In genomic region chr3:177361042-177361938, GRCh38 we compare ENCODE assay signal across 8 cellular contexts.
DNase-seq lines count a peak whose midpoint lies in the region; ATAC-seq and TF ChIP-seq lines count a peak whose summit lies in the region.

No MANE protein-coding gene starts in this region.

- 73 to 90% (median 81%) methylated on average over 8 to 13 of the region's 13 CpGs for WGBS in stomach, 5 donors

- DNase-seq in DMS 273 (lab: John Stamatoyannopoulos, UW; ENCODE audit: unreplicated experiment) (peak; percentile 52), DMS 273 treated with DMSO at 0.1 percent for 48 hours (lab: John Stamatoyannopoulos, UW) (no peak), SKM-1 treated with dmso at 0.1 percent for 144 hours (lab: John Stamatoyannopoulos, UW; ENCODE audit: unreplicated experiment) (peak; percentile 78), globus pallidus (ENCODE audit: low spot score) (peak; percentile 40), stomach (no peak), AG20443 (ENCODE audit: low spot score) (no peak), GM20000 (ENCODE audit: low spot score) (no peak)

- H3K4me1 ChIP-seq in stomach, result peaks cover 43 to 66% (median 52%) of the 10 kb centered on the region in 4 donors

- no peak for TF ChIP-seq POLR2A in stomach (IDR thresholded peaks at IDR 0.05)

- ATAC-seq in HG02610 (IDR thresholded peaks at IDR 0.05; ENCODE audit: unreplicated experiment), result no peak

- H3K27ac ChIP-seq in stomach, result peak overlapping the region in 4 of 5 donors; percentile 86 to 92 (median 90)

- H3K9me3 ChIP-seq in stomach, result no peaks in the 10 kb centered on the region

- intact Hi-C loops in stomach (cut with DNase I; ENCODE audit: low total_unique reads), result loop anchor here (10.0 kb wide), 1 partner anchor 306 kb away; no protein-coding TSS in a partner anchor

- TF ChIP-seq EP300 in stomach (IDR thresholded peaks at IDR 0.05), result no peak

- TF ChIP-seq CTCF in stomach (IDR thresholded peaks at IDR 0.05) (no peak), GM20000 (IDR thresholded peaks at IDR 0.05; ENCODE audit: extremely low read depth, missing control alignments) (no peak)

- peak overlapping the region in 1 of 4 donors; percentile 37 for H3K4me3 ChIP-seq in stomach

- no peaks in the 10 kb centered on the region for H3K36me3 ChIP-seq in stomach

- no peaks in the 10 kb centered on the region for H3K27me3 ChIP-seq in stomach

Comparison
In these comparisons a context has a peak if more than half of its experiments do, and no peak if none do; other contexts are left out.
1. DNase-seq: peak in DMS 273 (single experiment), SKM-1 treated with dmso at 0.1 percent for 144 hours (single experiment) and globus pallidus (single experiment); none in DMS 273 treated with DMSO at 0.1 percent for 48 hours (single experiment), stomach (single experiment), AG20443 (single experiment) and GM20000 (single experiment).